Comparison of ENCODE assay signal across 9 cellular contexts in genomic region chr10:71849461-71849908, GRCh38. TPM values are rescaled to one million over a fixed set of nuclear protein-coding genes. Genes with fewer than 3 reads are reported as not detected.
DNase-seq lines count a peak whose midpoint lies in the region; ATAC-seq and TF ChIP-seq lines count a peak whose summit lies in the region.
"Had no signal": no experiment of that assay in that cellular context is flagged by ENCODE, and none has a peak within 500 bp of the region (broad histone marks: within the 10 kb centered on the region; RNA-seq: fewer than 3 reads in every experiment).

No MANE protein-coding gene starts in this region.

- DNase-seq in AG04450 (ENCODE audit: low read depth, low spot score) (no peak), coronary artery (ENCODE audit: low spot score) (no peak), Ammon's horn (ENCODE audit: low spot score) (no peak)
- no peak for DNase-seq in Jurkat, Clone E6-1 (ENCODE audit: low read depth, low spot score)
- no peak for DNase-seq in natural killer cell treated with Interleukin-12 subunit alpha and Interleukin-12 subunit beta and Interleukin-15 and Interleukin-18, amount 100 ng/mL, for 72 hours (ENCODE audit: low spot score)
- DNase-seq: left colon had no signal

- no peaks in the 10 kb centered on the region for H3K27me3 Mint-ChIP-seq in natural killer cell treated with Interleukin-12 subunit alpha and Interleukin-12 subunit beta and Interleukin-15 and Interleukin-18, amount 100 ng/mL, for 72 hours

- H3K9me3 ChIP-seq in AG04450 (ENCODE audit: control insufficient read depth, insufficient read depth, low read length), result peaks cover 4% of the 10 kb centered on the region; the same call in 1 of the 2 replicates

- H3K27me3 ChIP-seq in AG04450 (ENCODE audit: control insufficient read depth, insufficient read depth, low read length), result no peaks in the 10 kb centered on the region

- peak overlapping the region; percentile 96 for H3K4me3 Mint-ChIP-seq in natural killer cell treated with Interleukin-12 subunit alpha and Interleukin-12 subunit beta and Interleukin-15 and Interleukin-18, amount 100 ng/mL, for 72 hours

- TF ChIP-seq CTCF in AG04450 (IDR thresholded peaks at IDR 0.05; ENCODE audit: low read depth, low read length), result no peak
- no peak for TF ChIP-seq CTCF in coronary artery (IDR thresholded peaks at IDR 0.05)

- no peaks in the 10 kb centered on the region for H3K36me3 Mint-ChIP-seq in natural killer cell treated with Interleukin-12 subunit alpha and Interleukin-12 subunit beta and Interleukin-15 and Interleukin-18, amount 100 ng/mL, for 72 hours

- peaks cover 45 to 59% of the 10 kb centered on the region in 2 donors for H3K4me1 Mint-ChIP-seq in natural killer cell treated with Interleukin-12 subunit alpha and Interleukin-12 subunit beta and Interleukin-15 and Interleukin-18, amount 100 ng/mL, for 72 hours (ENCODE audit: low read depth in 2 of 2)

- no peak for ATAC-seq in natural killer cell treated with Interleukin-12 subunit alpha and Interleukin-12 subunit beta and Interleukin-15 and Interleukin-18, amount 100 ng/mL, for 72 hours
- ATAC-seq in GM21515 (IDR thresholded peaks at IDR 0.05; ENCODE audit: unreplicated experiment) (no peak), GM18519 (IDR thresholded peaks at IDR 0.05; ENCODE audit: low FRiP score, unreplicated experiment) (no peak), HG02884 (IDR thresholded peaks at IDR 0.05; ENCODE audit: unreplicated experiment) (no peak)
- ATAC-seq: left colon had no signal

- H3K4me3 ChIP-seq in AG04450 (ENCODE audit: low read depth, low read length), result peak overlapping the region; percentile 99
- peak overlapping the region; percentile 98 for H3K4me3 ChIP-seq in Jurkat, Clone E6-1 (ENCODE audit: low read length)
- peak overlapping the region; percentile 77 for H3K4me3 ChIP-seq in coronary artery

- H3K27ac Mint-ChIP-seq in natural killer cell treated with Interleukin-12 subunit alpha and Interleukin-12 subunit beta and Interleukin-15 and Interleukin-18, amount 100 ng/mL, for 72 hours, result no peak overlapping the region

- H3K27ac ChIP-seq in AG04450 (ENCODE audit: low read depth, low read length) (no peak overlapping the region), coronary artery (peak overlapping the region; percentile 86 to 96)

- CTCF ChIA-PET in AG04450 (lab: Charles Lee), result interaction anchor here (0.7 to 0.8 kb wide), 2 partner anchors 41 to 331 kb away, joined by 3 to 4 read pairs; no protein-coding TSS in a partner anchor

- POLR2A ChIA-PET in AG04450 (lab: Yijun Ruan, JAX), result interaction anchor here (2.1 kb wide), 1 partner anchor 11 kb away, joined by 40 read pairs; no protein-coding TSS in a partner anchor

- no peaks in the 10 kb centered on the region for H3K9me3 Mint-ChIP-seq in natural killer cell treated with Interleukin-12 subunit alpha and Interleukin-12 subunit beta and Interleukin-15 and Interleukin-18, amount 100 ng/mL, for 72 hours

RNA-seq across cellular contexts. Expression of gene PSAP, which starts 1.6 kb away (rescaled TPM):
- polyA plus RNA-seq in AG04450 (2011; rRNA removed), result 1,594 and 1,626 TPM in 2 replicates
- polyA minus RNA-seq in AG04450 (2011; rRNA and poly(A)+ RNA removed), result 458 and 576 TPM in 2 replicates
- 254 TPM for polyA plus RNA-seq in Jurkat, Clone E6-1 (2012; ENCODE audit: insufficient read depth, insufficient read length)
- 100 to 1,000 TPM; 136 to 207 TPM for total RNA-seq in natural killer cell treated with Interleukin-12 subunit alpha and Interleukin-12 subunit beta and Interleukin-15 and Interleukin-18, amount 100 ng/mL, for 72 hours
